ENCODE assay signal across 15 cellular contexts in the genomic region with DNA sequence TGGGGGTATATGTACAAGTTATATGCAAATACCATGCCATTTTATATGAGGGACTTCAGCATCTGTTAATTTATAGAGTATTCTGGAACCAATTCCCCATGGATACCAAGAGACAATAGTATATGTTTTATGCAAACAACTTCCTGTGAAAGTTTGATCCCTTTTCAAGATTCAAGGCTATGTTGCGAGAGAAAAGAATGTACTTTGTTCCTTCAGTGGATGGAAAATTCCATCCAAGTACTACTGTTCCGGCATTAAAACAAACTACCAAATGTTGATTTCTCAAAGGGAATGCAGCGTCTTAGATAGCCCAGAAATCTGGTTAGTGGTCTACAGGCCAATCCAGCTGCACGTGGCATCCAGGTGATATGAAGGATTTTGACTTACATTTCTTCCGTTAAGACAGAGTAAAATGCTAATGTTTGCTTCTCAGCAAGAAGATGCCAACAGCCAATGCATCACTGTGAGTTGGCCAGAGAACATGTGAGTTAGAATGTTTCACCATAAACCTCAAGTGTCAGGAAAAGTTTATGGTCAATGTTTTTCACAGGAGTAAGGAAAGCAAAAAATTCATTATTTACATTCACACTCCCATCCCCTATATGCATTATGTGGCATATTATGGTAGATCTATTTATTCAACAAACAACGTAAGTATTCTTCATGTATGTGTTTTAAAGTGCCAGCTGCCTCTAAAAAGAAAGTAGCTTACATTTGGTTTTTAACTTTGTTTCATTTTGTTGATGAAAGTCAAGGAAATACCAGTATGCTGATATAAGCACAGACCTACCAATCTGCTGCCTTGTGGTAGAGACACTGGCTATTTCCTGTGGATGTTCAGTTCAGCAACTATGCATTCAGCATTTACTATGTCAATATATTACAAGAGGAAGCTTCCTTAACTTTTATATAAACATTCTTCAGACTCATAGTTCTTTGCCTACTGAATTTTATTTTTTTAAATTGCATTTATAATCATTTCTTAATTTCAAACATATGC. TPM values are rescaled to one million over a fixed set of nuclear protein-coding genes. Genes with fewer than 3 reads are reported as not detected.
DNase-seq lines count a peak whose midpoint lies in the region; ATAC-seq and TF ChIP-seq lines count a peak whose summit lies in the region.
"Had no signal": no experiment of that assay in that cellular context is flagged by ENCODE, and none has a peak within 500 bp of the region (broad histone marks: within the 10 kb centered on the region; RNA-seq: fewer than 3 reads in every experiment).

No MANE protein-coding gene starts in this region.

- H3K9me3 ChIP-seq in MG63, result no peaks in the 10 kb centered on the region
- H3K9me3 ChIP-seq: Caco-2, Peyer's patch had no signal

- no peak for TF ChIP-seq CTCF in fibroblast of villous mesenchyme (IDR thresholded peaks at IDR 0.05; ENCODE audit: insufficient read depth, low read depth, low read length)

- no peaks in the 10 kb centered on the region for H3K27me3 ChIP-seq in MG63
- H3K27me3 ChIP-seq: Peyer's patch had no signal

- H3K4me3 ChIP-seq in fibroblast of villous mesenchyme (ENCODE audit: low read depth, low read length) (no peak overlapping the region), MG63 (no peak overlapping the region)
- H3K4me3 ChIP-seq: Peyer's patch had no signal

- DNase-seq in AG08396 (ENCODE audit: low spot score) (peak; percentile 23), ELR (ENCODE audit: low read depth) (peak; percentile 64), amniotic epithelial cell (ENCODE audit: low read depth) (peak; percentile 84), fibroblast of villous mesenchyme (ENCODE audit: low read depth) (peak; percentile 77), MG63 (no peak), NCI-H1417 treated with DMSO at 0.1 percent for 48 hours (lab: John Stamatoyannopoulos, UW) (no peak)
- DNase-seq in stimulated activated CD4-positive, alpha-beta T cell treated with anti-CD3 and anti-CD28 coated beads, Interleukin-4, amount 100 ng/mL, for 1 hour, result no peak
- DNase-seq: Caco-2, glutamatergic neuron, NCI-H1436, NCI-H524 treated with DMSO at 0.1 percent for 48 hours, Peyer's patch had no signal

- H3K36me3 ChIP-seq in MG63, result peaks cover 35% of the 10 kb centered on the region

- ATAC-seq in GM21717 (IDR thresholded peaks at IDR 0.05; ENCODE audit: unreplicated experiment), result no peak
- ATAC-seq: natural killer cell treated with Interleukin-12 subunit alpha and Interleukin-12 subunit beta and Interleukin-15 and Interleukin-18, amount 100 ng/mL, for 72 hours; sciatic nerve had no signal

RNA-seq across cellular contexts. Expression of a gene that starts 44.4 kb away (rescaled TPM):
- 19.0 and 23.5 TPM in 2 replicates for total RNA-seq in fibroblast of villous mesenchyme
- 8.3 and 14.6 TPM in 2 replicates for total RNA-seq in MG63 (2014; rRNA removed; shearing (Covaris generic); ENCODE audit: low replicate concordance)

Comparison
In these comparisons a context has a peak if more than half of its experiments do, and no peak if none do; other contexts are left out.
1. DNase-seq: peak in AG08396 (single experiment), ELR (single experiment), amniotic epithelial cell (single experiment) and fibroblast of villous mesenchyme (single experiment); none in stimulated activated CD4-positive, alpha-beta T cell treated with anti-CD3 and anti-CD28 coated beads, Interleukin-4, amount 100 ng/mL, for 1 hour (single experiment), MG63 (single experiment) and NCI-H1417 treated with DMSO at 0.1 percent for 48 hours (single experiment).